In genomic region chr6:117494283-117494682, GRCh38 we compare ENCODE assay signal across 13 cellular contexts. TPM values are rescaled to one million over a fixed set of nuclear protein-coding genes. Genes with fewer than 3 reads are reported as not detected.
DNase-seq lines count a peak whose midpoint lies in the region; ATAC-seq lines count a peak whose summit lies in the region.
"Had no signal": no experiment of that assay in that cellular context is flagged by ENCODE, and none has a peak within 500 bp of the region (broad histone marks: within the 10 kb centered on the region; RNA-seq: fewer than 3 reads in every experiment).

No MANE protein-coding gene starts in this region.

- no peaks in the 10 kb centered on the region for H3K27me3 ChIP-seq in skeletal muscle satellite cell (ENCODE audit: control insufficient read depth, insufficient read depth, low read length)
- H3K27me3 ChIP-seq: ovary had no signal

- no peak overlapping the region for H3K4me3 Mint-ChIP-seq in effector memory CD8-positive, alpha-beta T cell

- DNase-seq in NOMO-1 (lab: John Stamatoyannopoulos, UW; ENCODE audit: unreplicated experiment in 2 of 2) (peak; percentile 21 to 78), NOMO-1 treated with dmso at 0.1 percent for 144 hours (lab: John Stamatoyannopoulos, UW; ENCODE audit: unreplicated experiment) (no peak), OCI-M1 (lab: John Stamatoyannopoulos, UW) (peak; percentile 75), epithelial cell of prostate (ENCODE audit: low read depth, low spot score) (no peak), HK-2 (ENCODE audit: unreplicated experiment) (no peak)
- no peak for DNase-seq in effector memory CD8-positive, alpha-beta T cell
- DNase-seq: DMS 273 treated with DMSO at 0.1 percent for 48 hours, Karpas-422, ovary, substantia nigra had no signal

- peak overlapping the region; percentile 20 for H3K4me2 ChIP-seq in skeletal muscle satellite cell (ENCODE audit: low read length)

- H3K27me3 Mint-ChIP-seq in effector memory CD8-positive, alpha-beta T cell = no peaks in the 10 kb centered on the region

- peaks cover 87% of the 10 kb centered on the region for H3K4me1 ChIP-seq in skeletal muscle satellite cell (ENCODE audit: control insufficient read depth, insufficient read depth, low read length)

- ATAC-seq in HG02642 (IDR thresholded peaks at IDR 0.05; ENCODE audit: poor library complexity, unreplicated experiment) = no peak
- no peak for ATAC-seq in effector memory CD8-positive, alpha-beta T cell (replicated peaks)

- no peak overlapping the region for H3K27ac Mint-ChIP-seq in effector memory CD8-positive, alpha-beta T cell

- H3K27ac ChIP-seq in epithelial cell of prostate = peak overlapping the region; percentile 94
- H3K27ac ChIP-seq: 22Rv1, ovary had no signal

- peaks cover 6% of the 10 kb centered on the region for H3K36me3 ChIP-seq in skeletal muscle satellite cell (ENCODE audit: insufficient read depth, low read length)
- H3K36me3 ChIP-seq: ovary had no signal

- H3K9me3 ChIP-seq in skeletal muscle satellite cell (replicated peaks; ENCODE audit: low read length) = no peaks in the 10 kb centered on the region
- H3K9me3 ChIP-seq: ovary had no signal

- H3K4me3 ChIP-seq in skeletal muscle satellite cell (ENCODE audit: low read length) = no peak overlapping the region
- H3K4me3 ChIP-seq: ovary had no signal

- peak overlapping the region; percentile 79 for H3K9ac ChIP-seq in skeletal muscle satellite cell (ENCODE audit: low read depth, low read length)

- peaks cover 4 to 13% of the 10 kb centered on the region in 2 donors for H3K4me1 Mint-ChIP-seq in effector memory CD8-positive, alpha-beta T cell (ENCODE audit: low read depth in 2 of 2)

- H3K9me3 Mint-ChIP-seq in effector memory CD8-positive, alpha-beta T cell = no peaks in the 10 kb centered on the region

- H3K36me3 Mint-ChIP-seq in effector memory CD8-positive, alpha-beta T cell (ENCODE audit: insufficient read depth) = no peaks in the 10 kb centered on the region

RNA-seq across cellular contexts. Expression of gene DCBLD1, which starts 11.8 kb away (rescaled TPM):
- total RNA-seq in skeletal muscle satellite cell (2012; rRNA removed) = 24.2 and 30.2 TPM in 2 replicates

Comparison
In these comparisons a context has a peak if more than half of its experiments do, and no peak if none do; other contexts are left out.
1. DNase-seq: peak in NOMO-1 (2 of 2) and OCI-M1 (single experiment); none in NOMO-1 treated with dmso at 0.1 percent for 144 hours (single experiment), epithelial cell of prostate (single experiment), HK-2 (single experiment) and effector memory CD8-positive, alpha-beta T cell (0 of 3).